In genomic region chr2:69616755-69617154, GRCh38 we compare ENCODE assay signal across 8 cellular contexts. TPM values are rescaled to one million over a fixed set of nuclear protein-coding genes. Genes with fewer than 3 reads are reported as not detected.
DNase-seq lines count a peak whose midpoint lies in the region; ATAC-seq, FAIRE-seq and TF ChIP-seq lines count a peak whose summit lies in the region.

No MANE protein-coding gene starts in this region.

- intact Hi-C loops in ovary (cut with DNase I): no loop called here

- no peak overlapping the region for H3K27ac ChIP-seq in ovary

- no peak for TF ChIP-seq CTCF in bronchial epithelial cell (IDR thresholded peaks at IDR 0.05; ENCODE audit: insufficient read depth, low read length, severe bottlenecking)
- no peak for TF ChIP-seq CTCF in ovary (IDR thresholded peaks at IDR 0.05)

- WGBS in ovary, 3 donors: 62 to 81% (median 78%) methylated on average over 1 of the region's 1 CpG

- H3K27me3 Mint-ChIP-seq in activated CD8-positive, alpha-beta memory T cell treated with anti-CD3 and anti-CD28 coated beads, Interleukin-2, amount 10 ng/mL, durations not matched to agents 7 days and 5 days: no peaks in the 10 kb centered on the region
- no peaks in the 10 kb centered on the region for H3K27me3 Mint-ChIP-seq in stimulated activated memory B cell treated with anti-CD40 and anti-IgM and Interleukin-4, amounts not matched to agents 10 μg/mL and 1 μg/mL and 100 μg/mL, for 72 hours

- CTCF ChIA-PET in activated CD8-positive, alpha-beta memory T cell treated with anti-CD3 and anti-CD28 coated beads, Interleukin-2, amount 10 ng/mL, durations not matched to agents 7 days and 5 days (lab: Charles Lee): no interaction called here

- H3K27me3 ChIP-seq in bronchial epithelial cell (ENCODE audit: control insufficient read depth, insufficient read depth, low read length) (no peaks in the 10 kb centered on the region), ovary (no peaks in the 10 kb centered on the region)

- H3K4me3 ChIP-seq in bronchial epithelial cell (ENCODE audit: low read depth, low read length) (no peak overlapping the region), ovary (no peak overlapping the region)

- H3K36me3 ChIP-seq in bronchial epithelial cell (ENCODE audit: control insufficient read depth, insufficient read depth, low read length): peaks cover 1% of the 10 kb centered on the region
- no peaks in the 10 kb centered on the region for H3K36me3 ChIP-seq in ovary

- H3K4me1 ChIP-seq in ovary (ENCODE audit: insufficient read depth): peaks cover 7% of the 10 kb centered on the region

- H3K36me3 Mint-ChIP-seq in activated CD8-positive, alpha-beta memory T cell treated with anti-CD3 and anti-CD28 coated beads, Interleukin-2, amount 10 ng/mL, durations not matched to agents 7 days and 5 days: peaks cover 38% of the 10 kb centered on the region
- no peaks in the 10 kb centered on the region for H3K36me3 Mint-ChIP-seq in stimulated activated memory B cell treated with anti-CD40 and anti-IgM and Interleukin-4, amounts not matched to agents 10 μg/mL and 1 μg/mL and 100 μg/mL, for 72 hours

- TF ChIP-seq EP300 in ovary (IDR thresholded peaks at IDR 0.05): no peak

- peak; percentile 72 for DNase-seq in activated CD8-positive, alpha-beta memory T cell treated with anti-CD3 and anti-CD28 coated beads, Interleukin-2, amount 10 ng/mL, durations not matched to agents 7 days and 5 days
- no peak for DNase-seq in activated CD8-positive, alpha-beta memory T cell treated with anti-CD3 and anti-CD28 coated beads for 24 hours
- DNase-seq in RPMI7951 (ENCODE audit: low read depth) (peak; percentile 30), bronchial epithelial cell (ENCODE audit: low read depth) (peak; percentile 55), NCI-H748 treated with DMSO at 0.1 percent for 48 hours (lab: John Stamatoyannopoulos, UW) (no peak), ovary (no peak), CD1c-positive myeloid dendritic cell (ENCODE audit: extremely low spot score) (no peak)

- peaks cover 5% of the 10 kb centered on the region for H3K9me3 Mint-ChIP-seq in activated CD8-positive, alpha-beta memory T cell treated with anti-CD3 and anti-CD28 coated beads, Interleukin-2, amount 10 ng/mL, durations not matched to agents 7 days and 5 days (ENCODE audit: low read depth)
- no peaks in the 10 kb centered on the region for H3K9me3 Mint-ChIP-seq in stimulated activated memory B cell treated with anti-CD40 and anti-IgM and Interleukin-4, amounts not matched to agents 10 μg/mL and 1 μg/mL and 100 μg/mL, for 72 hours

- no peaks in the 10 kb centered on the region for H3K9me3 ChIP-seq in ovary

- TF ChIP-seq POLR2A in ovary (IDR thresholded peaks at IDR 0.05): no peak

- H3K27ac Mint-ChIP-seq in activated CD8-positive, alpha-beta memory T cell treated with anti-CD3 and anti-CD28 coated beads, Interleukin-2, amount 10 ng/mL, durations not matched to agents 7 days and 5 days: peak overlapping the region; percentile 8
- H3K27ac Mint-ChIP-seq in stimulated activated memory B cell treated with anti-CD40 and anti-IgM and Interleukin-4, amounts not matched to agents 10 μg/mL and 1 μg/mL and 100 μg/mL, for 72 hours: no peak overlapping the region

- H3K4me3 Mint-ChIP-seq in activated CD8-positive, alpha-beta memory T cell treated with anti-CD3 and anti-CD28 coated beads, Interleukin-2, amount 10 ng/mL, durations not matched to agents 7 days and 5 days: no peak overlapping the region
- H3K4me3 Mint-ChIP-seq in stimulated activated memory B cell treated with anti-CD40 and anti-IgM and Interleukin-4, amounts not matched to agents 10 μg/mL and 1 μg/mL and 100 μg/mL, for 72 hours: no peak overlapping the region

- no peak for FAIRE-seq in bronchial epithelial cell (lab: Jason Lieb, UNC)

- peak; percentile 54 for ATAC-seq in activated CD8-positive, alpha-beta memory T cell treated with anti-CD3 and anti-CD28 coated beads, Interleukin-2, amount 10 ng/mL, durations not matched to agents 7 days and 5 days
- ATAC-seq in stimulated activated memory B cell treated with anti-CD40 and anti-IgM and Interleukin-4, amounts not matched to agents 10 μg/mL and 1 μg/mL and 100 μg/mL, for 72 hours: peak; percentile 69

- peaks cover 27% of the 10 kb centered on the region for H3K4me1 Mint-ChIP-seq in activated CD8-positive, alpha-beta memory T cell treated with anti-CD3 and anti-CD28 coated beads, Interleukin-2, amount 10 ng/mL, durations not matched to agents 7 days and 5 days
- peaks cover 6% of the 10 kb centered on the region for H3K4me1 Mint-ChIP-seq in stimulated activated memory B cell treated with anti-CD40 and anti-IgM and Interleukin-4, amounts not matched to agents 10 μg/mL and 1 μg/mL and 100 μg/mL, for 72 hours

RNA-seq across cellular contexts. Expression of gene AAK1, which starts 26.8 kb away (rescaled TPM):
- total RNA-seq in activated CD8-positive, alpha-beta memory T cell treated with anti-CD3 and anti-CD28 coated beads, Interleukin-2, amount 10 ng/mL, durations not matched to agents 7 days and 5 days: 10 to 100 TPM; 94.0 to 99.5 TPM
- 33.9 and 44.0 TPM in 2 replicates for total RNA-seq in RPMI7951 (2014; rRNA removed; shearing (Covaris generic))
- 17.9 and 32.5 TPM in 2 replicates for total RNA-seq in bronchial epithelial cell
- total RNA-seq in ovary: 10 to 100 TPM; 13.2 to 53.6 (median 38.0) TPM
- polyA plus RNA-seq in ovary: 10 to 100 TPM in 1 of 2 donors, 1 to 10 TPM in 1; 7.4 to 27.1 TPM

Comparison
In these comparisons a context has a peak if more than half of its experiments do, and no peak if none do; other contexts are left out.
1. DNase-seq: peak in activated CD8-positive, alpha-beta memory T cell treated with anti-CD3 and anti-CD28 coated beads, Interleukin-2, amount 10 ng/mL, durations not matched to agents 7 days and 5 days (single experiment), RPMI7951 (single experiment) and bronchial epithelial cell (single experiment); none in activated CD8-positive, alpha-beta memory T cell treated with anti-CD3 and anti-CD28 coated beads for 24 hours (single experiment), NCI-H748 treated with DMSO at 0.1 percent for 48 hours (single experiment), ovary (0 of 5) and CD1c-positive myeloid dendritic cell (single experiment).